27 cellular contexts compared by ENCODE assay signal in the genomic region with DNA sequence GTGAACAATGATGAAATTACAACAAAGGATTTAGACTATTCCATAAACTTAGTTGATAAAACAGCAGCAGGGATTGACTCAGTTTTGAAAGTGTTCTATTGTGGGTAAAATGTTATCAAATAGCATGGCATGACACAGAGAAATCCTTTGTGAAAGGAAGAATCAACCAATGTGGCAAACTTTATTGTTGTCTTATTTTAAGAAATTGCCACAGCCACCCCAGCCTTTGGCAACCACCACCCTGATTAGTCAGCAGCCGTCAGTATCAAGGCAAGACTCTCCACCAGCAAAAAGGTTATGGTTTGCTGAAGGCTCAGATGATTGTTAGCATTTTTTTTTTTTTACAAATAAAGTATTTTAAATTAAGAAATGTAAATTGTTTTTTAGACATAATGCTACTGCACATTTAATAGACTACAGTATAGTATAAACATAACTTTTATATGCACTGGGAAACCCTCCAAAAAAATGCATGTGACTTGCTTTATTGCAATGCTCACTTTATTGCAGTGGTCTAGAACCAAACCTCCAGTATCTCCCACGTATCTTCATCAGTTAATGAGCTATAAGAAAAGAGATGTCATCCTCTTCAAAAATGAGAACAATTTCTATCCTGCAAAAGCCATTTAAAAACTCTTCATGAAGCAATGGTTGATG.
DNase-seq lines count a peak whose midpoint lies in the region; ATAC-seq and TF ChIP-seq lines count a peak whose summit lies in the region.
"Had no signal": no experiment of that assay in that cellular context is flagged by ENCODE, and none has a peak within 500 bp of the region (broad histone marks: within the 10 kb centered on the region; RNA-seq: fewer than 3 reads in every experiment).

No MANE protein-coding gene starts in this region.

- no peaks in the 10 kb centered on the region for H3K4me1 Mint-ChIP-seq in MCF 10A (ENCODE audit: insufficient read depth, unreplicated experiment)
- H3K4me1 Mint-ChIP-seq in stimulated activated effector memory CD8-positive, alpha-beta T cell treated with anti-CD3 and anti-CD28 coated beads, Interleukin-12 subunit alpha, Interleukin-12 subunit beta, amount 100 ng/mL, for 72 hours, result peaks cover 19% of the 10 kb centered on the region

- WGBS in thyroid gland, 2 donors, result 82 to 92% methylated on average over 2 of the region's 2 CpGs

- H3K4me3 ChIP-seq in breast epithelium (no peak overlapping the region), fibroblast of lung (replicated peaks in 1 of 4; ENCODE audit: control extremely low read depth in 1 of 4, insufficient read depth in 1 of 4, low read depth in 3 of 4, low read length in 4 of 4) (no peak overlapping the region), thyroid gland (replicated peaks in 1 of 3) (no peak overlapping the region)
- H3K4me3 ChIP-seq: A549, PC-9, SJSA1, tibial nerve had no signal

- TF ChIP-seq CTCF in MCF 10A (IDR thresholded peaks at IDR 0.05; ENCODE audit: unreplicated experiment), result no peak
- TF ChIP-seq CTCF in breast epithelium (IDR thresholded peaks at IDR 0.05), result no peak
- TF ChIP-seq CTCF in fibroblast of lung (conservative IDR thresholded peaks at IDR 0.05 in 1 of 2, IDR thresholded peaks at IDR 0.05 in 1 of 2; ENCODE audit: low read depth in 1 of 2, low read length in 2 of 2), result no peak
- TF ChIP-seq CTCF in thyroid gland (IDR thresholded peaks at IDR 0.05), result no peak

- no peaks in the 10 kb centered on the region for H3K36me3 Mint-ChIP-seq in MCF 10A (ENCODE audit: insufficient read depth, unreplicated experiment)
- H3K36me3 Mint-ChIP-seq in stimulated activated effector memory CD8-positive, alpha-beta T cell treated with anti-CD3 and anti-CD28 coated beads, Interleukin-12 subunit alpha, Interleukin-12 subunit beta, amount 100 ng/mL, for 72 hours, result no peaks in the 10 kb centered on the region
- H3K36me3 Mint-ChIP-seq: activated naive CD4-positive, alpha-beta T cell treated with anti-CD3 and anti-CD28 coated beads, Interleukin-2, amount 10 ng/mL, durations not matched to agents 7 days and 5 days had no signal

- H3K27ac Mint-ChIP-seq in MCF 10A (ENCODE audit: low read depth, unreplicated experiment), result no peak overlapping the region
- no peak overlapping the region for H3K27ac Mint-ChIP-seq in stimulated activated effector memory CD8-positive, alpha-beta T cell treated with anti-CD3 and anti-CD28 coated beads, Interleukin-12 subunit alpha, Interleukin-12 subunit beta, amount 100 ng/mL, for 72 hours
- H3K27ac Mint-ChIP-seq: activated CD4-positive, alpha-beta T cell treated with anti-CD3 and anti-CD28 coated beads, Interleukin-2, amount 10 ng/mL, durations not matched to agents 24 days and 14 days; activated naive CD4-positive, alpha-beta T cell treated with anti-CD3 and anti-CD28 coated beads, Interleukin-2, amount 10 ng/mL, durations not matched to agents 7 days and 5 days; activated T-cell treated with anti-CD3 and anti-CD28 coated beads, Interleukin-2, amount 50 U/mL, for 72 hours; stimulated activated naive CD8-positive, alpha-beta T cell treated with anti-CD3 and anti-CD28 coated beads, Interleukin-15, amount 100 ng/mL, for 72 hours; T-helper 1 cell treated with Interleukin-12 subunit alpha and Interleukin-12 subunit beta and Interleukin-4 antibody, amounts not matched to agents 30 μg/mL and 1 μg/mL, for 36 hours had no signal

- no peaks in the 10 kb centered on the region for H4K20me1 ChIP-seq in fibroblast of lung (ENCODE audit: control insufficient read depth, extremely low read depth, insufficient read depth, low read length)

- no peaks in the 10 kb centered on the region for H3K79me2 ChIP-seq in fibroblast of lung (ENCODE audit: control insufficient read depth, insufficient read depth, low read length)

- H3K27me3 Mint-ChIP-seq in MCF 10A (ENCODE audit: insufficient read depth, unreplicated experiment), result no peaks in the 10 kb centered on the region
- H3K27me3 Mint-ChIP-seq: stimulated activated naive CD8-positive, alpha-beta T cell treated with anti-CD3 and anti-CD28 coated beads, Interleukin-15, amount 100 ng/mL, for 72 hours had no signal

- no peak overlapping the region for H3K4me2 ChIP-seq in fibroblast of lung (ENCODE audit: extremely low read depth, insufficient read depth, low read length)
- H3K4me2 ChIP-seq: A549, PC-9 had no signal

- no peak for TF ChIP-seq POLR2A in breast epithelium (IDR thresholded peaks at IDR 0.05)
- TF ChIP-seq POLR2A in thyroid gland (IDR thresholded peaks at IDR 0.05), result no peak

- H3K9me3 Mint-ChIP-seq in MCF 10A (ENCODE audit: unreplicated experiment), result no peaks in the 10 kb centered on the region
- H3K9me3 Mint-ChIP-seq in stimulated activated effector memory CD8-positive, alpha-beta T cell treated with anti-CD3 and anti-CD28 coated beads, Interleukin-12 subunit alpha, Interleukin-12 subunit beta, amount 100 ng/mL, for 72 hours, result no peaks in the 10 kb centered on the region
- H3K9me3 Mint-ChIP-seq: activated CD4-positive, alpha-beta T cell treated with anti-CD3 and anti-CD28 coated beads, Interleukin-2, amount 10 ng/mL, durations not matched to agents 24 days and 14 days; activated naive CD4-positive, alpha-beta T cell treated with anti-CD3 and anti-CD28 coated beads, Interleukin-2, amount 10 ng/mL, durations not matched to agents 7 days and 5 days; central memory CD8-positive, alpha-beta T cell; T-helper 1 cell treated with Interleukin-12 subunit alpha and Interleukin-12 subunit beta and Interleukin-4 antibody, amounts not matched to agents 30 μg/mL and 1 μg/mL, for 36 hours had no signal

- CTCF ChIA-PET in MCF 10A (lab: Yijun Ruan, JAX), result interaction anchor here (0.5 kb wide), 1 partner anchor 83 kb away, joined by 4 read pairs; no protein-coding TSS in a partner anchor

- H3K4me1 ChIP-seq in breast epithelium (no peaks in the 10 kb centered on the region), fibroblast of lung (ENCODE audit: control insufficient read depth, extremely low read depth, insufficient read depth, low read length) (peaks cover 14% of the 10 kb centered on the region), thyroid gland (peaks cover 0 to 2% of the 10 kb centered on the region in 2 donors)
- H3K4me1 ChIP-seq: A549, Caco-2 had no signal

- DNase-seq in MCF 10A (ENCODE audit: unreplicated experiment) (peak; percentile 45), breast epithelium (ENCODE audit: low spot score in 2 of 2) (no peak), RPMI7951 (ENCODE audit: low read depth) (peak; percentile 45), fibroblast of lung (ENCODE audit: low read depth in 2 of 2) (peak; percentile 22 to 25), NCI-H1930 (lab: John Stamatoyannopoulos, UW) (no peak), COLO668 (lab: John Stamatoyannopoulos, UW; ENCODE audit: unreplicated experiment) (no peak), thyroid gland (no peak)
- no peak for DNase-seq in stimulated activated effector memory CD8-positive, alpha-beta T cell treated with anti-CD3 and anti-CD28 coated beads, Interleukin-12 subunit alpha, Interleukin-12 subunit beta, amount 100 ng/mL, for 72 hours (ENCODE audit: low spot score in 2 of 2)
- DNase-seq: activated CD4-positive, alpha-beta T cell treated with anti-CD3 and anti-CD28 coated beads, Interleukin-2, amount 10 ng/mL, durations not matched to agents 24 days and 14 days; activated naive CD4-positive, alpha-beta T cell treated with anti-CD3 and anti-CD28 coated beads, Interleukin-2, amount 10 ng/mL, durations not matched to agents 7 days and 5 days; activated T-cell treated with anti-CD3 and anti-CD28 coated beads, Interleukin-2, amount 50 U/mL, for 72 hours; Caco-2; GOT3; NCI-H1417 treated with DMSO at 0.1 percent for 48 hours; NCI-H2171; NCI-H524 treated with DMSO at 0.1 percent for 48 hours; nucleus accumbens; PC-9; stimulated activated CD4-positive, alpha-beta T cell treated with anti-CD3 and anti-CD28 coated beads, Interleukin-12 subunit alpha, Interleukin-12 subunit beta, amount 100 ng/mL, for 4 hours; stimulated activated CD4-positive, alpha-beta T cell treated with anti-CD3 and anti-CD28 coated beads, Interleukin-4, amount 100 ng/mL, for 4 hours; stimulated activated naive CD8-positive, alpha-beta T cell treated with anti-CD3 and anti-CD28 coated beads, Interleukin-15, amount 100 ng/mL, for 72 hours had no signal

- no peaks in the 10 kb centered on the region for H3K9me3 ChIP-seq in breast epithelium
- H3K9me3 ChIP-seq in fibroblast of lung (ENCODE audit: control insufficient read depth, insufficient read depth, low read depth, low read length), result no peaks in the 10 kb centered on the region
- no peaks in the 10 kb centered on the region for H3K9me3 ChIP-seq in thyroid gland
- H3K9me3 ChIP-seq: A549, Caco-2, SJSA1 had no signal

- POLR2A ChIA-PET in MCF 10A (lab: Yijun Ruan, JAX), result interaction anchor here (0.7 kb wide), 1 partner anchor 185 kb away, joined by 3 read pairs; no protein-coding TSS in a partner anchor

- ATAC-seq in stimulated activated effector memory CD8-positive, alpha-beta T cell treated with anti-CD3 and anti-CD28 coated beads, Interleukin-12 subunit alpha, Interleukin-12 subunit beta, amount 100 ng/mL, for 72 hours, result no peak
- ATAC-seq: A549; activated T-cell treated with anti-CD3 and anti-CD28 coated beads, Interleukin-2, amount 50 U/mL, for 72 hours; stimulated activated naive CD8-positive, alpha-beta T cell treated with anti-CD3 and anti-CD28 coated beads, Interleukin-15, amount 100 ng/mL, for 72 hours had no signal

- BruUV-seq in MCF 10A (replicated peaks; lab: Mats Ljungman, UMichigan), result no TSS peak

- H3K9ac ChIP-seq in fibroblast of lung (ENCODE audit: insufficient read depth, low read length), result no peak overlapping the region

- H3K27ac ChIP-seq in breast epithelium (no peak overlapping the region), fibroblast of lung (ENCODE audit: insufficient read depth, low read length) (no peak overlapping the region), thyroid gland (no peak overlapping the region)
- H3K27ac ChIP-seq: A549, epithelial cell of prostate, PC-9, SJSA1, tibial nerve had no signal

- H3K36me3 ChIP-seq in breast epithelium (no peaks in the 10 kb centered on the region), fibroblast of lung (ENCODE audit: control insufficient read depth, insufficient read depth, low read length) (no peaks in the 10 kb centered on the region), thyroid gland (no peaks in the 10 kb centered on the region)
- H3K36me3 ChIP-seq: SJSA1, tibial nerve had no signal

- H2AFZ ChIP-seq in fibroblast of lung (ENCODE audit: low read length), result no peak overlapping the region
- H2AFZ ChIP-seq: PC-9 had no signal

- no peak overlapping the region for H3K4me3 Mint-ChIP-seq in MCF 10A (ENCODE audit: unreplicated experiment)
- H3K4me3 Mint-ChIP-seq in stimulated activated effector memory CD8-positive, alpha-beta T cell treated with anti-CD3 and anti-CD28 coated beads, Interleukin-12 subunit alpha, Interleukin-12 subunit beta, amount 100 ng/mL, for 72 hours, result no peak overlapping the region
- H3K4me3 Mint-ChIP-seq: activated CD4-positive, alpha-beta T cell treated with anti-CD3 and anti-CD28 coated beads, Interleukin-2, amount 10 ng/mL, durations not matched to agents 24 days and 14 days; activated naive CD4-positive, alpha-beta T cell treated with anti-CD3 and anti-CD28 coated beads, Interleukin-2, amount 10 ng/mL, durations not matched to agents 7 days and 5 days; activated T-cell treated with anti-CD3 and anti-CD28 coated beads, Interleukin-2, amount 50 U/mL, for 72 hours; central memory CD8-positive, alpha-beta T cell; stimulated activated naive CD8-positive, alpha-beta T cell treated with anti-CD3 and anti-CD28 coated beads, Interleukin-15, amount 100 ng/mL, for 72 hours; T-helper 1 cell treated with Interleukin-12 subunit alpha and Interleukin-12 subunit beta and Interleukin-4 antibody, amounts not matched to agents 30 μg/mL and 1 μg/mL, for 36 hours had no signal

- intact Hi-C loops in MCF 10A (cut with micrococcal nuclease), result no loop called here
- intact Hi-C loops in breast epithelium (cut with DNase I; ENCODE audit: low total_unique reads), result no loop called here
- intact Hi-C loops in thyroid gland (cut with DNase I), result no loop called here

- no peaks in the 10 kb centered on the region for H3K27me3 ChIP-seq in breast epithelium
- H3K27me3 ChIP-seq in fibroblast of lung (ENCODE audit: control insufficient read depth, insufficient read depth, low read length), result no peaks in the 10 kb centered on the region
- H3K27me3 ChIP-seq in thyroid gland, result no peaks in the 10 kb centered on the region
- H3K27me3 ChIP-seq: SJSA1, tibial nerve had no signal

Comparison
In these comparisons a context has a peak if more than half of its experiments do, and no peak if none do; other contexts are left out.
1. DNase-seq: peak in MCF 10A (single experiment), RPMI7951 (single experiment) and fibroblast of lung (2 of 2); none in breast epithelium (0 of 2), stimulated activated effector memory CD8-positive, alpha-beta T cell treated with anti-CD3 and anti-CD28 coated beads, Interleukin-12 subunit alpha, Interleukin-12 subunit beta, amount 100 ng/mL, for 72 hours (0 of 2), NCI-H1930 (0 of 2), COLO668 (single experiment) and thyroid gland (0 of 2).